8 cellular contexts compared by ENCODE assay signal in genomic region chr17:68292689-68293040, GRCh38. TPM values are rescaled to one million over a fixed set of nuclear protein-coding genes. Genes with fewer than 3 reads are reported as not detected.
DNase-seq lines count a peak whose midpoint lies in the region; ATAC-seq and TF ChIP-seq lines count a peak whose summit lies in the region.

No MANE protein-coding gene starts in this region.

- H3K27me3 Mint-ChIP-seq in HFFc6 (ENCODE audit: insufficient read depth), result peaks cover 14% of the 10 kb centered on the region
- no peaks in the 10 kb centered on the region for H3K27me3 Mint-ChIP-seq in naive thymus-derived CD8-positive, alpha-beta T cell

- TF ChIP-seq CTCF in HFFc6 (IDR thresholded peaks at IDR 0.05), result no peak; the same call in 1 of the 2 replicates
- peak; percentile 0 for TF ChIP-seq CTCF in brain microvascular endothelial cell (IDR thresholded peaks at IDR 0.05; ENCODE audit: low read depth, low read length, missing control alignments)

- H3K4me2 ChIP-seq in BLaER1, result peak overlapping the region; percentile 97

- in situ Hi-C loops in brain microvascular endothelial cell (cut with HindIII; ENCODE audit: low pct_ligation_motif_present, low sequenced_read_pairs), result no loop called here

- H3K4me3 ChIP-seq in BLaER1 (peak overlapping the region; percentile 78), brain microvascular endothelial cell (ENCODE audit: low read depth, low read length) (no peak overlapping the region)

- no peaks in the 10 kb centered on the region for H3K9me3 Mint-ChIP-seq in HFFc6
- H3K9me3 Mint-ChIP-seq in naive thymus-derived CD8-positive, alpha-beta T cell, result no peaks in the 10 kb centered on the region

- peak overlapping the region; percentile 97; the same call in 1 of the 2 replicates for H3K27ac ChIP-seq in BLaER1
- H3K27ac ChIP-seq in brain microvascular endothelial cell, result no peak overlapping the region

- no peaks in the 10 kb centered on the region for H3K9me3 ChIP-seq in BLaER1

- H4K20me1 ChIP-seq in BLaER1, result no peaks in the 10 kb centered on the region

- POLR2A ChIA-PET in naive thymus-derived CD8-positive, alpha-beta T cell (lab: Charles Lee), result interaction anchor here (0.8 to 6.1 kb wide), 26 partner anchors 10 to 272 kb away, joined by 4 to 94 read pairs (median 18); partner anchors contain the start of genes AMZ2 and WIPI1

- peaks cover 21% of the 10 kb centered on the region for H3K4me1 Mint-ChIP-seq in HFFc6 (ENCODE audit: low read depth)
- H3K4me1 Mint-ChIP-seq in naive thymus-derived CD8-positive, alpha-beta T cell, result peaks cover 38 to 73% (median 72%) of the 10 kb centered on the region in 4 donors

- DNase-seq in HFFc6 (no peak), brain microvascular endothelial cell (no peak), medulla oblongata (ENCODE audit: extremely low spot score) (no peak), SK-N-DZ (ENCODE audit: low spot score) (no peak)
- DNase-seq in naive thymus-derived CD8-positive, alpha-beta T cell, result no peak

- peak overlapping the region; percentile 77; the same call in 1 of the 2 replicates for H3K4me3 Mint-ChIP-seq in HFFc6
- H3K4me3 Mint-ChIP-seq in naive thymus-derived CD8-positive, alpha-beta T cell, result peak overlapping the region; percentile 77 to 94 (median 84)

- peak overlapping the region; percentile 31 for H3K27ac Mint-ChIP-seq in HFFc6
- H3K27ac Mint-ChIP-seq in naive thymus-derived CD8-positive, alpha-beta T cell, result peak overlapping the region; percentile 81 to 95 (median 91)

- H3K36me3 ChIP-seq in BLaER1 (no peaks in the 10 kb centered on the region), brain microvascular endothelial cell (replicated peaks) (no peaks in the 10 kb centered on the region)

- no peak for ATAC-seq in naive thymus-derived CD8-positive, alpha-beta T cell
- ATAC-seq in GM19397 (IDR thresholded peaks at IDR 0.05; ENCODE audit: unreplicated experiment), result no peak
- ATAC-seq in HG03175 (IDR thresholded peaks at IDR 0.05; ENCODE audit: unreplicated experiment), result no peak

- peaks cover 53% of the 10 kb centered on the region for H3K4me1 ChIP-seq in BLaER1

- H3K9ac ChIP-seq in BLaER1, result peak overlapping the region; percentile 93; the same call in 1 of the 2 replicates

- H3K27me3 ChIP-seq in BLaER1, result no peaks in the 10 kb centered on the region
- H3K27me3 ChIP-seq in brain microvascular endothelial cell (replicated peaks), result no peaks in the 10 kb centered on the region

- H3K36me3 Mint-ChIP-seq in HFFc6 (ENCODE audit: low read depth), result no peaks in the 10 kb centered on the region
- H3K36me3 Mint-ChIP-seq in naive thymus-derived CD8-positive, alpha-beta T cell, result no peaks in the 10 kb centered on the region

RNA-seq across cellular contexts. Expression of gene ARSG, which starts 1.4 kb away (rescaled TPM):
- 1 to 10 TPM; 4.0 to 7.0 (median 5.0) TPM for total RNA-seq in HFFc6 (2021; fragmentation: NEBNext Ultra II Directional; extraction: Animal tissue kit (Norgen Biotek cat#: 25700))
- 10 to 100 TPM; 12.1 to 15.1 TPM for total RNA-seq in naive thymus-derived CD8-positive, alpha-beta T cell
- 10 to 100 TPM; 10.4 to 13.7 (median 12.9) TPM for polyA plus RNA-seq in naive thymus-derived CD8-positive, alpha-beta T cell
- 3.4 and 6.3 TPM in 2 replicates for polyA plus RNA-seq in SK-N-DZ (2014; cell fraction: cytosol; rRNA removed)
- polyA plus RNA-seq in SK-N-DZ (2014; cell fraction: nucleus; rRNA removed), result 7.8 and 9.5 TPM in 2 replicates

RNA-seq across cellular contexts. Expression of gene SLC16A6, which starts 1.7 kb away (rescaled TPM):
- total RNA-seq in HFFc6 (2021; fragmentation: NEBNext Ultra II Directional; extraction: Animal tissue kit (Norgen Biotek cat#: 25700)), result under 1 TPM; 0.12 to 0.56 (median 0.38) TPM
- 1 to 10 TPM; 6.4 to 6.9 TPM for total RNA-seq in naive thymus-derived CD8-positive, alpha-beta T cell
- polyA plus RNA-seq in naive thymus-derived CD8-positive, alpha-beta T cell, result 1 to 10 TPM in 2 of 3 donors, under 1 TPM in 1; 0.61 to 2.6 (median 1.5) TPM
- polyA plus RNA-seq in SK-N-DZ (2014; cell fraction: cytosol; rRNA removed), result 0.23 and 0.46 TPM in 2 replicates
- 0.35 and 0.38 TPM in 2 replicates for polyA plus RNA-seq in SK-N-DZ (2014; cell fraction: nucleus; rRNA removed)

RNA-seq across cellular contexts. Expression of gene AMZ2, which starts 44.8 kb away (rescaled TPM):
- total RNA-seq in HFFc6 (2021; fragmentation: NEBNext Ultra II Directional; extraction: Animal tissue kit (Norgen Biotek cat#: 25700)), result 100 to 1,000 TPM; 108 to 127 (median 123) TPM
- total RNA-seq in naive thymus-derived CD8-positive, alpha-beta T cell, result 10 to 100 TPM; 72.4 to 72.7 TPM
- 100 to 1,000 TPM in 1 of 3 donors, 10 to 100 TPM in 2; 89.0 to 125 (median 94.6) TPM for polyA plus RNA-seq in naive thymus-derived CD8-positive, alpha-beta T cell
- polyA plus RNA-seq in SK-N-DZ (2014; cell fraction: cytosol; rRNA removed), result 122 and 134 TPM in 2 replicates
- polyA plus RNA-seq in SK-N-DZ (2014; cell fraction: nucleus; rRNA removed), result 113 and 125 TPM in 2 replicates

Comparison
In these comparisons a context has a peak if more than half of its experiments do, and no peak if none do; other contexts are left out.
1. RNA of gene SLC16A6, which starts 1.7 kb away (total RNA-seq): 6.4 to 6.9 TPM in naive thymus-derived CD8-positive, alpha-beta T cell; 0.12 to 0.56 TPM in HFFc6; every median in the first group is over 4 times any median in the second.